ENCODE assay signal across 16 cellular contexts in the genomic region with DNA sequence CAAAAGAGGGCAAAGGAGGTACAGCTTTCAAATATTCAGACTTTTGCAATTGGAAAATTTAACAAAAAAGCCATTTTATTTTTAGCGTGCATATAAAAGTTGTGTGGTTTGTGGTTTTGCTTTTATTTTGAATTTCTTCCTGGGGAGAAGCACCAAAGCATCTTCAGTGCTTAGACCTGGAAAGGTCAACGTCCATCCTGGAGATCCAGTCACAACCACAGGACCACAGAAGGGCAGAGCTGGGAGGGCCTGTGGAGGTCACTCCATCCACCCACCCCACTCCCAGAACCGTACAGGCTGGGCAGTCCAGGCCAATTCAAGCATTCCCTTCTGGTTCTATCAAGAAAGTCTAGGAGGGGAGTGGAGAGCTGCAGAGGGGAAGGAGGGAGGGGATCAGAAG. TPM values are rescaled to one million over a fixed set of nuclear protein-coding genes. Genes with fewer than 3 reads are reported as not detected.
DNase-seq lines count a peak whose midpoint lies in the region; ATAC-seq and TF ChIP-seq lines count a peak whose summit lies in the region.
"Had no signal": no experiment of that assay in that cellular context is flagged by ENCODE, and none has a peak within 500 bp of the region (broad histone marks: within the 10 kb centered on the region; RNA-seq: fewer than 3 reads in every experiment).

No MANE protein-coding gene starts in this region.

- H2BK120ac ChIP-seq in mesenchymal stem cell (ENCODE audit: low read depth, low read length), result no peak overlapping the region

- no peaks in the 10 kb centered on the region for H3F3A ChIP-seq in MM.1S (ENCODE audit: insufficient read depth, low read length)

- no peak for TF ChIP-seq CTCF in MM.1S (IDR thresholded peaks at IDR 0.05; ENCODE audit: low read length)
- TF ChIP-seq CTCF in glutamatergic neuron (IDR thresholded peaks at IDR 0.05; ENCODE audit: partially characterized antibody, unreplicated experiment), result no peak
- TF ChIP-seq CTCF in upper lobe of right lung (IDR thresholded peaks at IDR 0.05), result no peak

- peak overlapping the region; percentile 91 for H3K27ac Mint-ChIP-seq in glutamatergic neuron (ENCODE audit: unreplicated experiment)
- H3K27ac Mint-ChIP-seq: CD4-positive, alpha-beta memory T cell had no signal

- H3K9me3 Mint-ChIP-seq in glutamatergic neuron (ENCODE audit: unreplicated experiment), result peaks cover 2% of the 10 kb centered on the region
- H3K9me3 Mint-ChIP-seq: CD4-positive, alpha-beta memory T cell had no signal

- 76% methylated on average over 3 of the region's 3 CpGs for WGBS in mesenchymal stem cell

- no peaks in the 10 kb centered on the region for H3K79me1 ChIP-seq in mesenchymal stem cell (replicated peaks; ENCODE audit: low read length, poor library complexity, severe bottlenecking)

- ATAC-seq in upper lobe of right lung (no peak), HG02981 (IDR thresholded peaks at IDR 0.05; ENCODE audit: unreplicated experiment) (no peak)

- intact Hi-C loops in upper lobe of right lung (cut with DNase I), result no loop called here

- no peak overlapping the region for H3K4me3 Mint-ChIP-seq in glutamatergic neuron (ENCODE audit: unreplicated experiment)
- H3K4me3 Mint-ChIP-seq: CD4-positive, alpha-beta memory T cell had no signal

- DNase-seq in MM.1S (no peak), NOMO-1 treated with DMSO at 0.1 percent for 48 hours (lab: John Stamatoyannopoulos, UW; ENCODE audit: unreplicated experiment) (peak; percentile 34), glutamatergic neuron (no peak), mesenchymal stem cell (no peak), upper lobe of right lung (no peak)
- DNase-seq: ACHN; CD4-positive, alpha-beta memory T cell; COR-L47; DMS153; DND-41; GDM1 had no signal

- H2AFZ ChIP-seq in MM.1S (ENCODE audit: low read length) (0 out of 2 replicates have a peak overlapping the region, but pooled peaks have one; percentile 31), mesenchymal stem cell (ENCODE audit: low read depth, low read length) (no peak overlapping the region)

- no peak overlapping the region for H3K18ac ChIP-seq in mesenchymal stem cell (ENCODE audit: low read depth in 1 of 2, low read length in 2 of 2)

- no peaks in the 10 kb centered on the region for H4K20me1 ChIP-seq in BLaER1 treated with 17β-estradiol and CSF1 and Interleukin-3, amounts not matched to agents 10 nM and 100 nM
- H4K20me1 ChIP-seq in MM.1S (ENCODE audit: insufficient read depth, low read length), result no peaks in the 10 kb centered on the region

- H2AK5ac ChIP-seq in mesenchymal stem cell (ENCODE audit: low read length, severe bottlenecking), result no peak overlapping the region

- no peak overlapping the region for H3K27ac ChIP-seq in BLaER1 treated with 17β-estradiol and CSF1 and Interleukin-3, amounts not matched to agents 10 nM and 100 nM
- H3K27ac ChIP-seq in MM.1S (ENCODE audit: low read length) (no peak overlapping the region), mesenchymal stem cell (ENCODE audit: low read length, poor library complexity, severe bottlenecking) (no peak overlapping the region), upper lobe of right lung (no peak overlapping the region)
- H3K27ac ChIP-seq: C4-2B, HL-60 had no signal

- H2BK5ac ChIP-seq in mesenchymal stem cell (ENCODE audit: low read depth, low read length, poor library complexity, severe bottlenecking), result no peak overlapping the region

- H3K9me2 ChIP-seq in MM.1S (replicated peaks; ENCODE audit: insufficient read depth, low read length), result no peaks in the 10 kb centered on the region

- no peaks in the 10 kb centered on the region for H3K36me3 Mint-ChIP-seq in glutamatergic neuron (ENCODE audit: unreplicated experiment)
- H3K36me3 Mint-ChIP-seq: CD4-positive, alpha-beta memory T cell had no signal

- no peak overlapping the region for H3K4me3 ChIP-seq in BLaER1 treated with 17β-estradiol and CSF1 and Interleukin-3, amounts not matched to agents 10 nM and 100 nM
- no peak overlapping the region for H3K4me3 ChIP-seq in MM.1S (ENCODE audit: low read length)
- H3K4me3 ChIP-seq in mesenchymal stem cell (ENCODE audit: insufficient read depth in 1 of 2, low read depth in 1 of 2, low read length in 2 of 2), result no peak overlapping the region
- no peak overlapping the region for H3K4me3 ChIP-seq in upper lobe of right lung
- H3K4me3 ChIP-seq: HAP-1 had no signal

- H3K9ac ChIP-seq in BLaER1 treated with 17β-estradiol and CSF1 and Interleukin-3, amounts not matched to agents 10 nM and 100 nM, result no peak overlapping the region
- H3K9ac ChIP-seq in MM.1S (ENCODE audit: low read length), result no peak overlapping the region
- no peak overlapping the region for H3K9ac ChIP-seq in mesenchymal stem cell (ENCODE audit: low read length)

- no peak overlapping the region for H4K8ac ChIP-seq in mesenchymal stem cell (ENCODE audit: low read length)

- H4K91ac ChIP-seq in mesenchymal stem cell (ENCODE audit: low read length), result no peak overlapping the region

- H3K27me3 ChIP-seq in BLaER1 treated with 17β-estradiol and CSF1 and Interleukin-3, amounts not matched to agents 10 nM and 100 nM, result no peaks in the 10 kb centered on the region
- H3K27me3 ChIP-seq in MM.1S (replicated peaks; ENCODE audit: insufficient read depth, low read length), result no peaks in the 10 kb centered on the region
- H3K27me3 ChIP-seq in mesenchymal stem cell (ENCODE audit: control insufficient read depth in 1 of 2, insufficient read depth in 1 of 2, low read length in 2 of 2), result peaks cover 43 to 48% of the 10 kb centered on the region in 2 experiments
- H3K27me3 ChIP-seq in upper lobe of right lung, result no peaks in the 10 kb centered on the region

- no peak overlapping the region for H3K4ac ChIP-seq in mesenchymal stem cell (ENCODE audit: low read depth in 1 of 2, low read length in 2 of 2)

- peaks cover 43% of the 10 kb centered on the region for H3K4me1 Mint-ChIP-seq in glutamatergic neuron (ENCODE audit: low read depth, unreplicated experiment)

- H3K9me3 ChIP-seq in BLaER1 treated with 17β-estradiol and CSF1 and Interleukin-3, amounts not matched to agents 10 nM and 100 nM (replicated peaks in 1 of 11), result no peaks in the 10 kb centered on the region
- H3K9me3 ChIP-seq in MM.1S (replicated peaks; ENCODE audit: insufficient read depth, low read length) (no peaks in the 10 kb centered on the region), mesenchymal stem cell (ENCODE audit: control insufficient read depth, low read length) (no peaks in the 10 kb centered on the region), upper lobe of right lung (no peaks in the 10 kb centered on the region)
- H3K9me3 ChIP-seq: HAP-1 had no signal

- H3K23ac ChIP-seq in mesenchymal stem cell (ENCODE audit: low read length in 2 of 2), result no peak overlapping the region

- H2BK15ac ChIP-seq in mesenchymal stem cell (ENCODE audit: low read depth, poor library complexity, severe bottlenecking), result no peak overlapping the region

- no peaks in the 10 kb centered on the region for H3K36me3 ChIP-seq in BLaER1 treated with 17β-estradiol and CSF1 and Interleukin-3, amounts not matched to agents 10 nM and 100 nM
- H3K36me3 ChIP-seq in MM.1S (replicated peaks; ENCODE audit: insufficient read depth, low read length) (no peaks in the 10 kb centered on the region), mesenchymal stem cell (ENCODE audit: control insufficient read depth in 1 of 2, insufficient read depth in 2 of 2, low read depth in 1 of 2, low read length in 2 of 2) (no peaks in the 10 kb centered on the region), upper lobe of right lung (no peaks in the 10 kb centered on the region)
- H3K36me3 ChIP-seq: HAP-1 had no signal

- no peaks in the 10 kb centered on the region for H3K79me2 ChIP-seq in MM.1S (ENCODE audit: low read length)

- H2BK12ac ChIP-seq in mesenchymal stem cell (ENCODE audit: low read length in 2 of 2), result no peak overlapping the region

- peaks cover 0 to 27% (median 15%) of the 10 kb centered on the region in 10 experiments; a peak in 17 of 20 replicates for H3K4me1 ChIP-seq in BLaER1 treated with 17β-estradiol and CSF1 and Interleukin-3, amounts not matched to agents 10 nM and 100 nM
- 0 out of 2 replicates have a peak, but pooled peaks cover 8% of the 10 kb centered on the region for H3K4me1 ChIP-seq in MM.1S (ENCODE audit: low read length)
- H3K4me1 ChIP-seq in mesenchymal stem cell (ENCODE audit: control insufficient read depth, insufficient read depth, low read depth, low read length), result no peaks in the 10 kb centered on the region
- H3K4me1 ChIP-seq in upper lobe of right lung, result no peaks in the 10 kb centered on the region
- H3K4me1 ChIP-seq: HAP-1 had no signal

- peak overlapping the region; percentile 17 to 81 (median 63); a peak in 20 of 22 replicates for H3K4me2 ChIP-seq in BLaER1 treated with 17β-estradiol and CSF1 and Interleukin-3, amounts not matched to agents 10 nM and 100 nM
- H3K4me2 ChIP-seq in MM.1S (ENCODE audit: low read depth, low read length) (no peak overlapping the region), mesenchymal stem cell (ENCODE audit: low read length, poor library complexity, severe bottlenecking) (no peak overlapping the region)

- no peak overlapping the region for H3K14ac ChIP-seq in mesenchymal stem cell (ENCODE audit: low read length in 2 of 2)

- peaks cover 5% of the 10 kb centered on the region for H3K27me3 Mint-ChIP-seq in glutamatergic neuron (ENCODE audit: unreplicated experiment)

RNA-seq across cellular contexts. Expression of a gene that starts 43.8 kb away (rescaled TPM):
- total RNA-seq in glutamatergic neuron (ENCODE audit: unreplicated experiment), result 61.4 TPM
- polyA plus RNA-seq in mesenchymal stem cell (2013, experiment 1 of 2), result 35.2 TPM
- polyA plus RNA-seq in mesenchymal stem cell (2013, experiment 2 of 2), result 33.6 TPM
- 27.9 TPM for total RNA-seq in upper lobe of right lung

RNA-seq across cellular contexts. Expression of a gene that starts 44.2 kb away (rescaled TPM):
- total RNA-seq in glutamatergic neuron (ENCODE audit: unreplicated experiment) (11.5 TPM), upper lobe of right lung (19.5 TPM)
- 23.3 TPM for polyA plus RNA-seq in mesenchymal stem cell (2013, experiment 1 of 2)
- 21.9 TPM for polyA plus RNA-seq in mesenchymal stem cell (2013, experiment 2 of 2)

RNA-seq across cellular contexts. Expression of a gene that starts 52.7 kb away (rescaled TPM):
- total RNA-seq in glutamatergic neuron (ENCODE audit: unreplicated experiment) (15.6 TPM), upper lobe of right lung (6.3 TPM)
- 0.11 TPM for polyA plus RNA-seq in mesenchymal stem cell (2013, experiment 1 of 2)
- 0.12 TPM for polyA plus RNA-seq in mesenchymal stem cell (2013, experiment 2 of 2)

Comparison
In these comparisons a context has a peak if more than half of its experiments do, and no peak if none do; other contexts are left out.
1. H3K4me2 ChIP-seq: peak in BLaER1 treated with 17β-estradiol and CSF1 and Interleukin-3, amounts not matched to agents 10 nM and 100 nM (11 of 11); none in MM.1S (single experiment) and mesenchymal stem cell (single experiment).